ENCODE assay signal across 20 cellular contexts in the genomic region with DNA sequence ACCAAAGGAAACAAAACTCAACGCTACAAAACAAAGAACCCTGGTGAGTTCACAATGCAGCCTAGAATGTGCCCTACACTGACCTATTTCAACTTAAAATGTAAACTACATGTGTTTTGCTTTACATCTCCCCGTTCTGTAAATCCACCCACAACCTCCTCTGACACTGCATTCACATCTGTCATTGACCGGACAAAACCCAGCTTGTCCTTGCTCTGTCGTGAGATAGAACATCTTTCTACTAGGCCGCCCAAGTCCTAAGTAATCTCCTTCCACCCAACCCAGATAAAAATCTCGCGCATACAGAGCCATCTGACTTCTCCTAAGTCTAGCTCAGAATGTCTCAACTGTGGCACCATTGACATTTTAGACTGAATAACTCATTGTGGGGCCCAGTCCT. TPM values are rescaled to one million over a fixed set of nuclear protein-coding genes. Genes with fewer than 3 reads are reported as not detected.
DNase-seq lines count a peak whose midpoint lies in the region; ATAC-seq and TF ChIP-seq lines count a peak whose summit lies in the region.
"Had no signal": no experiment of that assay in that cellular context is flagged by ENCODE, and none has a peak within 500 bp of the region (broad histone marks: within the 10 kb centered on the region; RNA-seq: fewer than 3 reads in every experiment).

No MANE protein-coding gene starts in this region.

- peak overlapping the region; percentile 2 to 72 (median 59) for H3K27ac Mint-ChIP-seq in nephron
- H3K27ac Mint-ChIP-seq: B cell; CD4-positive, alpha-beta T cell; CD8-positive, alpha-beta T cell had no signal

- peaks cover 21% of the 10 kb centered on the region for H3K27me3 Mint-ChIP-seq in nephron (ENCODE audit: low read depth)

- no peaks in the 10 kb centered on the region for H3K36me3 Mint-ChIP-seq in nephron (ENCODE audit: low read depth)
- H3K36me3 Mint-ChIP-seq: CD8-positive, alpha-beta T cell had no signal

- H3K4me3 ChIP-seq in right cardiac atrium (ENCODE audit: low read length) (no peak overlapping the region), heart right ventricle (no peak overlapping the region), aorta (ENCODE audit: low read length in 2 of 2) (no peak overlapping the region)
- H3K4me3 ChIP-seq: A549; BLaER1 treated with 17β-estradiol and CSF1 and Interleukin-3, amounts not matched to agents 10 nM and 100 nM had no signal

- H3K27ac ChIP-seq in right cardiac atrium (ENCODE audit: low read length) (peak overlapping the region; percentile 25), heart right ventricle (no peak overlapping the region), aorta (ENCODE audit: low read depth in 1 of 2, low read length in 2 of 2) (no peak overlapping the region)
- H3K27ac ChIP-seq: 22Rv1; A549; BLaER1 treated with 17β-estradiol and CSF1 and Interleukin-3, amounts not matched to agents 10 nM and 100 nM; C4-2B had no signal

- no peaks in the 10 kb centered on the region for H3K4me1 ChIP-seq in right cardiac atrium (ENCODE audit: control insufficient read depth, insufficient read depth, low read length)
- peaks cover 1 to 29% (median 11%) of the 10 kb centered on the region in 9 donors for H3K4me1 ChIP-seq in heart right ventricle
- no peaks in the 10 kb centered on the region for H3K4me1 ChIP-seq in aorta (ENCODE audit: control insufficient read depth in 1 of 2, insufficient read depth in 2 of 2, low read length in 2 of 2)

- WGBS in right cardiac atrium: 90% methylated on average over 7 of the region's 7 CpGs
- whole genome bisulfite sequencing in heart right ventricle, 2 donors: 81 to 88% methylated on average over 7 of the region's 7 CpGs
- 87 to 94% methylated on average over 7 of the region's 7 CpGs for WGBS in aorta, 2 donors

- H3K9me3 Mint-ChIP-seq in nephron: no peaks in the 10 kb centered on the region
- H3K9me3 Mint-ChIP-seq: CD4-positive, alpha-beta T cell; CD8-positive, alpha-beta T cell had no signal

- H3K4me1 Mint-ChIP-seq in nephron: peaks cover 28% of the 10 kb centered on the region
- H3K4me1 Mint-ChIP-seq: B cell had no signal

- H3K27me3 ChIP-seq in right cardiac atrium (ENCODE audit: control insufficient read depth, insufficient read depth) (no peaks in the 10 kb centered on the region), heart right ventricle (peaks cover 0 to 6% (median 0%) of the 10 kb centered on the region in 7 donors), aorta (ENCODE audit: control insufficient read depth in 1 of 2, insufficient read depth in 2 of 2, low read length in 1 of 2) (no peaks in the 10 kb centered on the region)
- H3K27me3 ChIP-seq: BLaER1 treated with 17β-estradiol and CSF1 and Interleukin-3, amounts not matched to agents 10 nM and 100 nM had no signal

- intact Hi-C loops in right cardiac atrium (cut with DNase I): loop anchor here in 1 of 4 donors (5.0 kb wide), 1 partner anchor 43 kb away; no protein-coding TSS in a partner anchor
- intact Hi-C loops in heart right ventricle (cut with DNase I): no loop called here
- intact Hi-C loops in aorta (cut with DNase I): no loop called here
- intact Hi-C loops in posterior cingulate gyrus (cut with DNase I): loop anchor here (5.0 kb wide), 1 partner anchor 373 kb away; no protein-coding TSS in a partner anchor

- H3K4me3 Mint-ChIP-seq in nephron: no peak overlapping the region
- H3K4me3 Mint-ChIP-seq: B cell; CD4-positive, alpha-beta T cell; CD8-positive, alpha-beta T cell had no signal

- no peak for DNase-seq in right cardiac atrium
- DNase-seq in heart right ventricle: no peak
- DNase-seq in SK-N-DZ (ENCODE audit: low spot score): peak; percentile 3
- no peak for DNase-seq in aorta
- DNase-seq in NCI-H2029 treated with DMSO at 0.1 percent for 48 hours (lab: John Stamatoyannopoulos, UW): no peak
- DNase-seq in posterior cingulate gyrus: no peak
- DNase-seq: AML-193; Caco-2; Calu3; CD4-positive, alpha-beta T cell; CD8-positive, alpha-beta T cell; DMS79 treated with DMSO at 0.1 percent for 48 hours; GF-D8 had no signal

- H3K9me3 ChIP-seq in right cardiac atrium (ENCODE audit: control insufficient read depth, low read length) (no peaks in the 10 kb centered on the region), heart right ventricle (no peaks in the 10 kb centered on the region), aorta (ENCODE audit: control insufficient read depth, low read length) (no peaks in the 10 kb centered on the region)
- H3K9me3 ChIP-seq: A549; BLaER1 treated with 17β-estradiol and CSF1 and Interleukin-3, amounts not matched to agents 10 nM and 100 nM; Caco-2 had no signal

- H3K36me3 ChIP-seq in heart right ventricle (no peaks in the 10 kb centered on the region), aorta (ENCODE audit: control insufficient read depth in 1 of 2, insufficient read depth in 2 of 2, low read length in 1 of 2) (no peaks in the 10 kb centered on the region)

- ATAC-seq in right cardiac atrium: no peak
- no peak for ATAC-seq in heart right ventricle
- ATAC-seq in aorta (ENCODE audit: low FRiP score): peak; percentile 56
- ATAC-seq in GM21390 (IDR thresholded peaks at IDR 0.05; ENCODE audit: unreplicated experiment): no peak
- ATAC-seq: A549; CD8-positive, alpha-beta T cell had no signal

- TF ChIP-seq CTCF in heart right ventricle (IDR thresholded peaks at IDR 0.05): no peak
- TF ChIP-seq CTCF in nephron (IDR thresholded peaks at IDR 0.05; ENCODE audit: unreplicated experiment in 3 of 3): no peak

RNA-seq across cellular contexts. Expression of gene VLDLR, which starts 6.1 kb away (rescaled TPM):
- total RNA-seq in right cardiac atrium (100 to 1,000 TPM in 3 of 4 donors, 10 to 100 TPM in 1; 82.5 to 147 (median 127) TPM), heart right ventricle (100 to 1,000 TPM; 114 to 153 (median 140) TPM), aorta (10 to 100 TPM; 43.2 to 46.3 TPM)
- polyA plus RNA-seq in right cardiac atrium (38.6 TPM), heart right ventricle (10 to 100 TPM; 17.9 to 23.0 TPM), aorta (1 to 10 TPM; 2.4 to 4.9 TPM)
- polyA plus RNA-seq in SK-N-DZ (2014; cell fraction: cytosol; rRNA removed): 8.7 and 10.3 TPM in 2 replicates
- polyA plus RNA-seq in SK-N-DZ (2014; cell fraction: nucleus; rRNA removed): 22.7 and 22.9 TPM in 2 replicates
- total RNA-seq: B cell had no signal
